In genomic region chr19:45887311-45887710, GRCh38 we compare ENCODE assay signal across 8 cellular contexts. TPM values are rescaled to one million over a fixed set of nuclear protein-coding genes. Genes with fewer than 3 reads are reported as not detected.
DNase-seq lines count a peak whose midpoint lies in the region; ATAC-seq and TF ChIP-seq lines count a peak whose summit lies in the region.

No MANE protein-coding gene starts in this region.

- H3K9me3 Mint-ChIP-seq in nephron, result no peaks in the 10 kb centered on the region

- DNase-seq in BJ (ENCODE audit: low read depth), result no peak
- no peak for DNase-seq in MG63
- DNase-seq in coronary artery (ENCODE audit: low spot score), result no peak
- DNase-seq in NCI-H748 (lab: John Stamatoyannopoulos, UW; ENCODE audit: unreplicated experiment), result no peak
- no peak for DNase-seq in NCI-H187 (lab: John Stamatoyannopoulos, UW)

- no peaks in the 10 kb centered on the region for H3K27me3 Mint-ChIP-seq in nephron (ENCODE audit: low read depth)

- peaks cover 4% of the 10 kb centered on the region; the same call in 1 of the 2 replicates for H3K36me3 ChIP-seq in BJ (ENCODE audit: control insufficient read depth, insufficient read depth, low read length)
- H3K36me3 ChIP-seq in MG63, result peaks cover 18% of the 10 kb centered on the region

- TF ChIP-seq CTCF in BJ (IDR thresholded peaks at IDR 0.05; ENCODE audit: insufficient read depth, low read depth, low read length), result no peak
- no peak for TF ChIP-seq CTCF in coronary artery (IDR thresholded peaks at IDR 0.05)
- TF ChIP-seq CTCF in nephron (IDR thresholded peaks at IDR 0.05; ENCODE audit: unreplicated experiment in 3 of 3), result no peak

- H3K27me3 ChIP-seq in BJ (ENCODE audit: control insufficient read depth, insufficient read depth, low read length) (no peaks in the 10 kb centered on the region), MG63 (no peaks in the 10 kb centered on the region)

- POLR2A ChIA-PET in BJ (lab: Charles Lee), result no interaction called here

- peak overlapping the region; percentile 92 to 94 (median 93) for H3K27ac Mint-ChIP-seq in nephron

- CTCF ChIA-PET in BJ (lab: Yijun Ruan, JAX), result interaction anchor here (3.4 kb wide), 1 partner anchor 70 kb away, joined by 12 read pairs; no protein-coding TSS in a partner anchor

- H3K4me3 ChIP-seq in BJ (ENCODE audit: low read depth, low read length) (peak overlapping the region; percentile 79), MG63 (peak overlapping the region; percentile 74), coronary artery (peak overlapping the region; percentile 86)

- no peaks in the 10 kb centered on the region for H3K9me3 ChIP-seq in MG63

- H3K4me1 Mint-ChIP-seq in nephron, result peaks cover 22% of the 10 kb centered on the region

- peaks cover 9% of the 10 kb centered on the region for H3K36me3 Mint-ChIP-seq in nephron (ENCODE audit: low read depth)

- ATAC-seq in HG02840 (IDR thresholded peaks at IDR 0.05; ENCODE audit: low FRiP score, unreplicated experiment) (no peak), HG03045 (IDR thresholded peaks at IDR 0.05; ENCODE audit: unreplicated experiment) (no peak)

- peak overlapping the region; percentile 73 to 93 for H3K27ac ChIP-seq in coronary artery

- H3K4me3 Mint-ChIP-seq in nephron, result peak overlapping the region; percentile 94 to 97 (median 95)

RNA-seq across cellular contexts. Expression of gene IRF2BP1, which starts 1.4 kb away (rescaled TPM):
- 7.1 and 11.9 TPM in 2 replicates for polyA plus RNA-seq in BJ (2011; rRNA removed)
- 8.4 and 10.1 TPM in 2 replicates for polyA minus RNA-seq in BJ (2011; rRNA and poly(A)+ RNA removed)
- total RNA-seq in MG63 (2014; rRNA removed; shearing (Covaris generic); ENCODE audit: low replicate concordance), result 48.6 and 73.7 TPM in 2 replicates

RNA-seq across cellular contexts. Expression of gene MYPOP, which starts 15.1 kb away (rescaled TPM):
- 1.6 and 1.8 TPM in 2 replicates for polyA plus RNA-seq in BJ (2011; rRNA removed)
- polyA minus RNA-seq in BJ (2011; rRNA and poly(A)+ RNA removed), result 0.85 and 1.7 TPM in 2 replicates
- 0.20 and 0.79 TPM in 2 replicates for total RNA-seq in MG63 (2014; rRNA removed; shearing (Covaris generic); ENCODE audit: low replicate concordance)

RNA-seq across cellular contexts. Expression of gene FOXA3, which starts 23.2 kb away (rescaled TPM):
- not detected in 2 replicates for polyA plus RNA-seq in BJ (2011; rRNA removed)
- not detected in 2 replicates for polyA minus RNA-seq in BJ (2011; rRNA and poly(A)+ RNA removed)
- total RNA-seq in MG63 (2014; rRNA removed; shearing (Covaris generic); ENCODE audit: low replicate concordance), result not detected in 2 replicates

RNA-seq across cellular contexts. Expression of gene SYMPK, which starts 24.4 kb away (rescaled TPM):
- polyA plus RNA-seq in BJ (2011; rRNA removed), result 45.8 and 60.2 TPM in 2 replicates
- 52.5 and 55.9 TPM in 2 replicates for polyA minus RNA-seq in BJ (2011; rRNA and poly(A)+ RNA removed)
- 59.4 and 70.7 TPM in 2 replicates for total RNA-seq in MG63 (2014; rRNA removed; shearing (Covaris generic); ENCODE audit: low replicate concordance)

RNA-seq across cellular contexts. Expression of gene NANOS2, which starts 27.3 kb away (rescaled TPM):
- not detected in 2 replicates for polyA plus RNA-seq in BJ (2011; rRNA removed)
- not detected in 2 replicates for polyA minus RNA-seq in BJ (2011; rRNA and poly(A)+ RNA removed)
- total RNA-seq in MG63 (2014; rRNA removed; shearing (Covaris generic); ENCODE audit: low replicate concordance), result not detected in 2 replicates
